11 cellular contexts compared by ENCODE assay signal in the genomic region with DNA sequence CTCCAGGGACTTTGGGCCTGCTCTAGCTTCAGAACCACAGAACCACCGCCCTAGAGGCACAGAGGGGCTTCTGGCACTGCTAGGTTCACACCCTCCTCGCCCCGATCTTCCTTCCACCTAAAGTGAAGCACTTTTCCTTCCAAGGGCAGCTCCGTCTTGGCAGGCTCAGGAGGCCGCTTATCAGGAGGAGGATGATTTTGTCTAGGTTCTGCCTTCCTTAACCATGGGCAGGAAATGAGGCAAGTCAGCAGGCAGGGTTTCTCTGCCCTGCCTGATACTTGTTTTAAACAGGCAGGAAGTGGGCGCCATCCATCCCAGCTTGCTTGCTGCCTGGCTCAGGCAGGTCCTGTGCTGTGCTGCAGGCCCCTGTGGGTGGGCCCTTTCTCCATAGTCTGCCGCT.
DNase-seq lines count a peak whose midpoint lies in the region; ATAC-seq lines count a peak whose summit lies in the region.
"Had no signal": no experiment of that assay in that cellular context is flagged by ENCODE, and none has a peak within 500 bp of the region (broad histone marks: within the 10 kb centered on the region; RNA-seq: fewer than 3 reads in every experiment).

No MANE protein-coding gene starts in this region.

- H3K27me3 Mint-ChIP-seq in activated T-cell treated with anti-CD3 and anti-CD28 coated beads, Interleukin-2, amount 50 U/mL, for 24 hours: no peaks in the 10 kb centered on the region

- H3K4me1 ChIP-seq in mucosa of rectum (ENCODE audit: control insufficient read depth in 2 of 2, insufficient read depth in 2 of 2, low read length in 2 of 2): peaks cover 0 to 9% of the 10 kb centered on the region in 2 donors

- H3K36me3 ChIP-seq in mucosa of rectum (ENCODE audit: control insufficient read depth in 2 of 2, insufficient read depth in 2 of 2, low read length in 2 of 2): peaks cover 12 to 22% of the 10 kb centered on the region in 2 donors

- no peaks in the 10 kb centered on the region for H3K9me3 ChIP-seq in mucosa of rectum (ENCODE audit: control insufficient read depth in 2 of 2, low read length in 2 of 2)

- ATAC-seq in GM18873 (IDR thresholded peaks at IDR 0.05; ENCODE audit: low FRiP score, unreplicated experiment) (no peak), GM21717 (IDR thresholded peaks at IDR 0.05; ENCODE audit: unreplicated experiment) (no peak)

- DNase-seq in ELR (ENCODE audit: low read depth): peak; percentile 13
- DNase-seq in MV-4-11 (lab: John Stamatoyannopoulos, UW): peak; percentile 36
- DNase-seq in activated T-cell treated with anti-CD3 and anti-CD28 coated beads, Interleukin-2, amount 50 U/mL, for 24 hours: peak; percentile 75
- no peak for DNase-seq in NCI-H2107 treated with DMSO at 0.1 percent for 48 hours (lab: John Stamatoyannopoulos, UW; ENCODE audit: unreplicated experiment)
- DNase-seq in NCI-H345 (lab: John Stamatoyannopoulos, UW): no peak
- DNase-seq: DMS53 had no signal

- H3K4me3 ChIP-seq in mucosa of rectum (ENCODE audit: low read length in 2 of 2): no peak overlapping the region
- H3K4me3 ChIP-seq: coronary artery had no signal

- H3K9ac ChIP-seq in mucosa of rectum (ENCODE audit: low read depth in 1 of 2, low read length in 2 of 2): no peak overlapping the region
- H3K9ac ChIP-seq: KMS-11 had no signal

- H3K9me3 Mint-ChIP-seq in activated T-cell treated with anti-CD3 and anti-CD28 coated beads, Interleukin-2, amount 50 U/mL, for 24 hours: no peaks in the 10 kb centered on the region

- H3K27ac ChIP-seq in mucosa of rectum (ENCODE audit: low read depth in 2 of 2, low read length in 2 of 2): peak overlapping the region; percentile 2 to 65
- H3K27ac ChIP-seq: coronary artery, KMS-11 had no signal

- H3K27ac Mint-ChIP-seq in activated T-cell treated with anti-CD3 and anti-CD28 coated beads, Interleukin-2, amount 50 U/mL, for 24 hours: peak overlapping the region; percentile 91

- peaks cover 56% of the 10 kb centered on the region for H3K36me3 Mint-ChIP-seq in activated T-cell treated with anti-CD3 and anti-CD28 coated beads, Interleukin-2, amount 50 U/mL, for 24 hours (ENCODE audit: low read depth)

- H3K4me1 Mint-ChIP-seq in activated T-cell treated with anti-CD3 and anti-CD28 coated beads, Interleukin-2, amount 50 U/mL, for 24 hours (ENCODE audit: low read depth): peaks cover 83% of the 10 kb centered on the region

- no peaks in the 10 kb centered on the region for H3K27me3 ChIP-seq in mucosa of rectum (ENCODE audit: control insufficient read depth in 2 of 2, insufficient read depth in 2 of 2, low read length in 2 of 2)

- H3K4me3 Mint-ChIP-seq in activated T-cell treated with anti-CD3 and anti-CD28 coated beads, Interleukin-2, amount 50 U/mL, for 24 hours: peak overlapping the region; percentile 35

Comparison
In these comparisons a context has a peak if more than half of its experiments do, and no peak if none do; other contexts are left out.
1. DNase-seq: peak in ELR (single experiment), MV-4-11 (single experiment) and activated T-cell treated with anti-CD3 and anti-CD28 coated beads, Interleukin-2, amount 50 U/mL, for 24 hours (single experiment); none in NCI-H2107 treated with DMSO at 0.1 percent for 48 hours (single experiment) and NCI-H345 (single experiment).